Comparison of ENCODE assay signal across 26 cellular contexts in the genomic region with DNA sequence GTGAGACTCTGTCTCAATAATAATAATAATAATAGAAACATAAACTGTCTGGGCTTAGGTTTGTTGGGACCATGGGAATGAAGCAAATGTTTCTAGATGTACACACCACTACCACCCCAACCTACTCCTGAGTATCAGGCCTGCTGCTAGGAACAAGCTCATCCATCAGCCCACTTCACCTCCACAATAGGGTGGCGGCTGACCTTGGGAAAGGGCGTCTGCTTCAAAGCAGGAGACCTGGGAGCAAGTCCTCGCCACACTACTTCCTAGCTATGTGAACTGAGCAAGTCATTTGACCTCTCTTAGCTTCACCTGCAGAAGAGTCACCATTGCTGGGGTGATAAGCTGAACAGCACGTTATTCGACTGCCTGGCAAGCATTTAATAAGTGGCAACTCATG.
"Had no signal": no experiment of that assay in that cellular context is flagged by ENCODE, and none has a peak within 500 bp of the region (broad histone marks: within the 10 kb centered on the region; RNA-seq: fewer than 3 reads in every experiment).

No MANE protein-coding gene starts in this region.

- H3K36me3 ChIP-seq: esophagus squamous epithelium, lower lobe of right lung, neural progenitor cell, spleen, thyroid gland, upper lobe of left lung had no signal

- H3K9ac ChIP-seq: neural progenitor cell had no signal

- H3K27me3 ChIP-seq: thyroid gland had no signal

- H3K4me3 ChIP-seq: coronary artery, esophagus squamous epithelium, lower lobe of right lung, mucosa of descending colon, neural progenitor cell, psoas muscle, skin epidermis, spleen, thyroid gland, upper lobe of left lung had no signal

- H3K27ac Mint-ChIP-seq: effector memory CD8-positive, alpha-beta T cell; immature natural killer cell; memory B cell; mesothelial cell of epicardium; natural killer cell treated with Interleukin-12 subunit alpha and Interleukin-12 subunit beta and Interleukin-15 and Interleukin-18, amount 100 ng/mL, for 72 hours; neural progenitor cell; stimulated activated memory B cell treated with anti-CD40 and anti-IgM and Interleukin-4, amounts not matched to agents 10 μg/mL and 1 μg/mL and 100 μg/mL, for 72 hours; stimulated activated naive CD8-positive, alpha-beta T cell treated with anti-CD3 and anti-CD28 coated beads, Interleukin-15, amount 100 ng/mL, for 72 hours had no signal

- H3K9me3 ChIP-seq: esophagus squamous epithelium, lower lobe of right lung, mucosa of descending colon, psoas muscle, spleen, thyroid gland, upper lobe of left lung had no signal

- H3K9me3 Mint-ChIP-seq: effector memory CD8-positive, alpha-beta T cell; immature natural killer cell; memory B cell; mesothelial cell of epicardium; naive B cell; natural killer cell treated with Interleukin-12 subunit alpha and Interleukin-12 subunit beta and Interleukin-15 and Interleukin-18, amount 100 ng/mL, for 72 hours; neural progenitor cell; stimulated activated memory B cell treated with anti-CD40 and anti-IgM and Interleukin-4, amounts not matched to agents 10 μg/mL and 1 μg/mL and 100 μg/mL, for 72 hours; stimulated activated naive CD8-positive, alpha-beta T cell treated with anti-CD3 and anti-CD28 coated beads, Interleukin-15, amount 100 ng/mL, for 72 hours had no signal

- H3K36me3 Mint-ChIP-seq: immature natural killer cell; memory B cell; mesothelial cell of epicardium; naive B cell; natural killer cell treated with Interleukin-12 subunit alpha and Interleukin-12 subunit beta and Interleukin-15 and Interleukin-18, amount 100 ng/mL, for 72 hours; stimulated activated memory B cell treated with anti-CD40 and anti-IgM and Interleukin-4, amounts not matched to agents 10 μg/mL and 1 μg/mL and 100 μg/mL, for 72 hours had no signal

- H2AFZ ChIP-seq: neural progenitor cell had no signal

- H3K4me2 ChIP-seq: neural progenitor cell had no signal

- DNase-seq: dermis blood vessel endothelial cell; effector memory CD8-positive, alpha-beta T cell; erythroblast; esophagus squamous epithelium; foreskin melanocyte; hypothalamus; immature natural killer cell; islet precursor cell; left ventricle myocardium superior; lower lobe of right lung; mucosa of descending colon; naive B cell; psoas muscle; right cardiac atrium; spleen; stimulated activated CD4-positive, alpha-beta T cell treated with anti-CD3 and anti-CD28 coated beads, Interleukin-4, amount 100 ng/mL, for 4 hours; stimulated activated naive CD8-positive, alpha-beta T cell treated with anti-CD3 and anti-CD28 coated beads, Interleukin-15, amount 100 ng/mL, for 72 hours; thyroid gland; upper lobe of left lung had no signal

- H3K27ac ChIP-seq: coronary artery, esophagus squamous epithelium, lower lobe of right lung, neural progenitor cell, psoas muscle, skin epidermis, spleen, thyroid gland, upper lobe of left lung had no signal

- ATAC-seq: effector memory CD8-positive, alpha-beta T cell; left ventricle myocardium superior; lower lobe of right lung; mucosa of descending colon; natural killer cell treated with Interleukin-12 subunit alpha and Interleukin-12 subunit beta and Interleukin-15 and Interleukin-18, amount 100 ng/mL, for 72 hours; psoas muscle; right cardiac atrium; stimulated activated memory B cell treated with anti-CD40 and anti-IgM and Interleukin-4, amounts not matched to agents 10 μg/mL and 1 μg/mL and 100 μg/mL, for 72 hours; stimulated activated naive CD8-positive, alpha-beta T cell treated with anti-CD3 and anti-CD28 coated beads, Interleukin-15, amount 100 ng/mL, for 72 hours had no signal

- H3K4me3 Mint-ChIP-seq: effector memory CD8-positive, alpha-beta T cell; immature natural killer cell; memory B cell; mesothelial cell of epicardium; natural killer cell treated with Interleukin-12 subunit alpha and Interleukin-12 subunit beta and Interleukin-15 and Interleukin-18, amount 100 ng/mL, for 72 hours; neural progenitor cell; stimulated activated memory B cell treated with anti-CD40 and anti-IgM and Interleukin-4, amounts not matched to agents 10 μg/mL and 1 μg/mL and 100 μg/mL, for 72 hours; stimulated activated naive CD8-positive, alpha-beta T cell treated with anti-CD3 and anti-CD28 coated beads, Interleukin-15, amount 100 ng/mL, for 72 hours had no signal

- H3K27me3 Mint-ChIP-seq: memory B cell; natural killer cell treated with Interleukin-12 subunit alpha and Interleukin-12 subunit beta and Interleukin-15 and Interleukin-18, amount 100 ng/mL, for 72 hours; stimulated activated memory B cell treated with anti-CD40 and anti-IgM and Interleukin-4, amounts not matched to agents 10 μg/mL and 1 μg/mL and 100 μg/mL, for 72 hours had no signal
